In genomic region chr19:55076321-55076720, GRCh38 we compare ENCODE assay signal across 26 cellular contexts. TPM values are rescaled to one million over a fixed set of nuclear protein-coding genes. Genes with fewer than 3 reads are reported as not detected.
DNase-seq lines count a peak whose midpoint lies in the region; ATAC-seq, FAIRE-seq and TF ChIP-seq lines count a peak whose summit lies in the region.
"Had no signal": no experiment of that assay in that cellular context is flagged by ENCODE, and none has a peak within 500 bp of the region (broad histone marks: within the 10 kb centered on the region; RNA-seq: fewer than 3 reads in every experiment).

No MANE protein-coding gene starts in this region.

- H3K4me2 ChIP-seq in HCT116 (ENCODE audit: low read length), result peak overlapping the region; percentile 75
- peak overlapping the region; percentile 87 for H3K4me2 ChIP-seq in mammary epithelial cell (ENCODE audit: insufficient read depth, low read depth, low read length)
- 0 out of 2 replicates have a peak overlapping the region, but pooled peaks have one; percentile 7 for H3K4me2 ChIP-seq in HepG2 (ENCODE audit: low read depth, low read length)

- no peaks in the 10 kb centered on the region for H3K9me3 ChIP-seq in HCT116 (ENCODE audit: control insufficient read depth in 1 of 2, insufficient read depth in 1 of 2, low read depth in 1 of 2, low read length in 2 of 2)
- H3K9me3 ChIP-seq in mammary epithelial cell (replicated peaks; ENCODE audit: insufficient read depth, low read length), result no peaks in the 10 kb centered on the region
- no peaks in the 10 kb centered on the region for H3K9me3 ChIP-seq in HepG2 (ENCODE audit: low read length)
- H3K9me3 ChIP-seq in stomach, result no peaks in the 10 kb centered on the region

- H3K9ac ChIP-seq in HCT116 (ENCODE audit: low read length) (peak overlapping the region; percentile 68), mammary epithelial cell (ENCODE audit: insufficient read depth, low read length) (no peak overlapping the region), HepG2 (ENCODE audit: insufficient read depth, low read depth, low read length) (no peak overlapping the region)

- TF ChIP-seq CTCF in HCT116 (IDR thresholded peaks at IDR 0.05 in 2 of 3, conservative IDR thresholded peaks at IDR 0.05 in 1 of 3; ENCODE audit: borderline replicate concordance in 1 of 3, insufficient read depth in 1 of 3, low read depth in 2 of 3, low read length in 2 of 3) (no peak), mammary epithelial cell (conservative IDR thresholded peaks at IDR 0.05 in 1 of 2, IDR thresholded peaks at IDR 0.05 in 1 of 2; ENCODE audit: extremely low read depth in 1 of 2, insufficient read depth in 1 of 2, low read depth in 1 of 2, low read length in 2 of 2) (no peak), HepG2 (CRISPR knock-in tag; IDR thresholded peaks at IDR 0.05) (no peak), stomach (IDR thresholded peaks at IDR 0.05) (no peak), D721Med (IDR thresholded peaks at IDR 0.05; ENCODE audit: insufficient read depth, missing control alignments) (no peak)

- RAD21 ChIA-PET in HCT116 (lab: Charles Lee; ENCODE audit: low non-redundant PET in 1 of 2, low total read pairs in 2 of 2, uncharacterized antibody in 2 of 2, unreplicated experiment in 2 of 2), result no interaction called here

- WGBS in mammary epithelial cell (ENCODE audit: low coverage, missing lambda C conversion rate), result 25% methylated on average over 8 of the region's 12 CpGs
- no CpG with 5 or more reads among the region's 12 CpGs for WGBS in HepG2 (ENCODE audit: low lambda C conversion rate)
- 16 to 68% (median 36%) methylated on average over 7 to 12 of the region's 12 CpGs for WGBS in stomach, 5 donors

- H3K9me2 ChIP-seq in HCT116 (ENCODE audit: insufficient read depth), result no peaks in the 10 kb centered on the region

- intact Hi-C loops in HCT116 (cut with micrococcal nuclease) (no loop called here), mammary epithelial cell (cut with micrococcal nuclease) (no loop called here), HepG2 (cut with micrococcal nuclease; ENCODE audit: unreplicated experiment) (no loop called here), stomach (cut with DNase I; ENCODE audit: low total_unique reads) (no loop called here)

- POLR2A ChIA-PET in HCT116 (lab: Charles Lee) (interaction anchor here (1.7 kb wide), 1 partner anchor 13 kb away, joined by 5 read pairs; the partner anchor contains the start of gene RDH13), HepG2 (lab: Yijun Ruan, JAX) (no interaction called here)

- TF ChIP-seq EP300 in HepG2 (IDR thresholded peaks at IDR 0.05; ENCODE audit: low read depth in 2 of 2, low read length in 2 of 2) (no peak), HepG2 (CRISPR knock-in tag; IDR thresholded peaks at IDR 0.05; ENCODE audit: borderline replicate concordance) (no peak), stomach (IDR thresholded peaks at IDR 0.05) (no peak)

- FAIRE-seq in HepG2 (lab: Jason Lieb, UNC), result no peak
- FAIRE-seq in D721Med (lab: Jason Lieb, UNC), result no peak
- FAIRE-seq: astrocyte, frontal cortex, HTR-8/SVneo had no signal

- H3K27ac ChIP-seq in HCT116 (ENCODE audit: low read depth, low read length), result peak overlapping the region; percentile 54; the same call in 1 of the 2 replicates
- no peak overlapping the region for H3K27ac ChIP-seq in mammary epithelial cell (ENCODE audit: insufficient read depth, low read depth, low read length)
- H3K27ac ChIP-seq in HepG2 (ENCODE audit: extremely low read length, insufficient read depth, low read length), result no peak overlapping the region
- peak overlapping the region; percentile 49 to 74 (median 72) for H3K27ac ChIP-seq in stomach
- H3K27ac ChIP-seq: C4-2B, ovary had no signal

- BruUV-seq in HCT116 (replicated peaks; lab: Mats Ljungman, UMichigan) (TSS peak; percentile 50), mammary epithelial cell (replicated peaks; lab: Mats Ljungman, UMichigan) (no TSS peak), HepG2 (replicated peaks; lab: Mats Ljungman, UMichigan) (no TSS peak)

- dilution Hi-C loops in mammary epithelial cell (cut with HindIII; ENCODE audit: low sequenced_read_pairs), result loop anchor here (10.0 kb wide), 1 partner anchor 398 kb away; the partner anchor contains the start of gene ZNF628

- H4K20me1 ChIP-seq in HCT116 (ENCODE audit: insufficient read depth), result no peaks in the 10 kb centered on the region
- H4K20me1 ChIP-seq in mammary epithelial cell (ENCODE audit: insufficient read depth, low read length), result no peaks in the 10 kb centered on the region
- no peaks in the 10 kb centered on the region for H4K20me1 ChIP-seq in HepG2 (ENCODE audit: insufficient read depth, low read length)

- peak overlapping the region; percentile 48 to 58 for H3K4me3 ChIP-seq in HCT116 (replicated peaks in 1 of 2; ENCODE audit: low read depth in 1 of 2, low read length in 2 of 2)
- H3K4me3 ChIP-seq in mammary epithelial cell (replicated peaks in 1 of 3; ENCODE audit: insufficient read depth in 1 of 3, low read depth in 2 of 3, low read length in 3 of 3), result peak overlapping the region; percentile 46 to 57 (median 46)
- no peak overlapping the region; a peak in 1 of 6 replicates for H3K4me3 ChIP-seq in HepG2 (replicated peaks in 1 of 3; ENCODE audit: insufficient read depth in 1 of 3, low read depth in 2 of 3, low read length in 3 of 3)
- peak overlapping the region; percentile 8 to 42 (median 32) for H3K4me3 ChIP-seq in stomach
- H3K4me3 ChIP-seq: ovary had no signal

- H3K27me3 ChIP-seq in HCT116 (ENCODE audit: insufficient read depth, low read length) (no peaks in the 10 kb centered on the region), mammary epithelial cell (ENCODE audit: insufficient read depth, low read length) (no peaks in the 10 kb centered on the region), HepG2 (ENCODE audit: control insufficient read depth in 1 of 2, insufficient read depth in 2 of 2, low read length in 2 of 2) (peaks cover 1 to 20% of the 10 kb centered on the region in 2 experiments; a peak in 2 of 5 replicates), stomach (peaks cover 6 to 89% (median 28%) of the 10 kb centered on the region in 3 donors)

- H2AFZ ChIP-seq in HCT116 (ENCODE audit: low read depth, low read length, poor library complexity, severe bottlenecking) (no peak overlapping the region), mammary epithelial cell (ENCODE audit: low read depth, low read length) (no peak overlapping the region), HepG2 (ENCODE audit: low read length) (no peak overlapping the region)

- no peak for TF ChIP-seq RAD21 in HCT116 (IDR thresholded peaks at IDR 0.05; ENCODE audit: low read depth)
- no peak for TF ChIP-seq RAD21 in HepG2 (CRISPR knock-in tag; IDR thresholded peaks at IDR 0.05)

- H3K36me3 ChIP-seq in HCT116 (ENCODE audit: control insufficient read depth in 1 of 2, insufficient read depth in 2 of 2, low read length in 2 of 2), result no peaks in the 10 kb centered on the region
- H3K36me3 ChIP-seq in mammary epithelial cell (ENCODE audit: insufficient read depth, low read length), result no peaks in the 10 kb centered on the region
- no peaks in the 10 kb centered on the region for H3K36me3 ChIP-seq in HepG2 (replicated peaks in 1 of 2; ENCODE audit: control insufficient read depth in 1 of 2, insufficient read depth in 2 of 2, low read length in 2 of 2)
- H3K36me3 ChIP-seq in stomach, result no peaks in the 10 kb centered on the region
- H3K36me3 ChIP-seq: ovary had no signal

- DNase-seq in HCT116 (ENCODE audit: low read depth, low spot score), result no peak
- no peak for DNase-seq in mammary epithelial cell
- no peak for DNase-seq in HepG2 (ENCODE audit: low spot score)
- no peak for DNase-seq in stomach
- no peak for DNase-seq in D721Med (ENCODE audit: insufficient read length, low spot score)
- no peak for DNase-seq in NOMO-1 (lab: John Stamatoyannopoulos, UW; ENCODE audit: unreplicated experiment in 2 of 2)
- no peak for DNase-seq in COLO829 (ENCODE audit: low spot score)
- DNase-seq: activated CD4-positive, alpha-beta T cell treated with anti-CD3 and anti-CD28 coated beads, Interleukin-2, amount 10 ng/mL, durations not matched to agents 7 days and 5 days; cerebellar nuclear complex; erythroblast; GDM1; HFFc6; Kasumi-1; NCI-H1092 treated with DMSO at 0.1 percent for 48 hours; NCI-H2029 treated with DMSO at 0.1 percent for 48 hours had no signal

- peaks cover 23 to 57% of the 10 kb centered on the region in 2 experiments for H3K4me1 ChIP-seq in HCT116 (ENCODE audit: control insufficient read depth in 1 of 2, insufficient read depth in 2 of 2, low read length in 2 of 2)
- H3K4me1 ChIP-seq in mammary epithelial cell (ENCODE audit: insufficient read depth, low read length), result peaks cover 31% of the 10 kb centered on the region
- peaks cover 27% of the 10 kb centered on the region for H3K4me1 ChIP-seq in HepG2 (ENCODE audit: insufficient read depth, low read length)
- peaks cover 22 to 31% (median 25%) of the 10 kb centered on the region in 4 donors for H3K4me1 ChIP-seq in stomach

- CTCF ChIA-PET in HCT116 (lab: Charles Lee), result no interaction called here
- CTCF ChIA-PET in mammary epithelial cell (lab: Charles Lee; ENCODE audit: low non-redundant PET), result no interaction called here
- CTCF ChIA-PET in HepG2 (lab: Yijun Ruan, JAX; ENCODE audit: low intra/inter-chr PET ratio, low total read pairs), result no interaction called here

- ATAC-seq in HCT116 (no peak), HepG2 (no peak), GM18861 (IDR thresholded peaks at IDR 0.05; ENCODE audit: unreplicated experiment) (no peak)
- ATAC-seq: Panc1 had no signal

- TF ChIP-seq POLR2A in HCT116 (IDR thresholded peaks at IDR 0.05; ENCODE audit: borderline replicate concordance, extremely low read depth, insufficient read depth, insufficient read length), result no peak
- no peak for TF ChIP-seq POLR2A in HepG2 (IDR thresholded peaks at IDR 0.05; ENCODE audit: insufficient read depth in 1 of 2, low read depth in 2 of 2, low read length in 2 of 2)
- TF ChIP-seq POLR2A in stomach (IDR thresholded peaks at IDR 0.05), result no peak

- H3K79me2 ChIP-seq in HCT116 (ENCODE audit: insufficient read depth, low read length), result no peaks in the 10 kb centered on the region; the same call in 1 of the 2 replicates
- H3K79me2 ChIP-seq in mammary epithelial cell (ENCODE audit: insufficient read depth, low read length), result no peaks in the 10 kb centered on the region
- H3K79me2 ChIP-seq in HepG2 (ENCODE audit: insufficient read depth, low read length), result no peaks in the 10 kb centered on the region

- in situ Hi-C loops in mammary epithelial cell (cut with MboI; ENCODE audit: low sequenced_read_pairs in 2 of 2), result no loop called here
- in situ Hi-C loops in HepG2 (cut with HindIII; ENCODE audit: extremely low pct_ligation_motif_present, low pct_unique_long_range_greater_than_20kb), result no loop called here

RNA-seq across cellular contexts. Expression of gene EPS8L1, which starts 0.7 kb away (rescaled TPM):
- total RNA-seq in HCT116 (2021; ENCODE audit: unreplicated experiment), result 62.1 TPM
- polyA plus RNA-seq in HCT116 (2012), result 87.9 and 99.4 TPM in 2 replicates
- total RNA-seq in mammary epithelial cell, result 10 to 100 TPM; 63.7 to 68.3 TPM
- polyA plus RNA-seq in mammary epithelial cell, result 29.8 TPM
- polyA minus RNA-seq in mammary epithelial cell, result 23.0 TPM
- 2.3 and 3.0 TPM in 2 replicates for total RNA-seq in HepG2 (2016; rRNA removed; fragmentation: Illumina TruSeq; extraction: Trizol)
- total RNA-seq in HepG2 (2016; cell fraction: cytosol; rRNA removed; fragmentation: Illumina TruSeq; extraction: Trizol; ENCODE audit: low read depth), result 0.79 and 0.91 TPM in 2 replicates
- total RNA-seq in HepG2 (2016; cell fraction: insoluble cytoplasmic fraction; rRNA removed; fragmentation: Illumina TruSeq; extraction: Trizol), result 1.4 and 2.2 TPM in 2 replicates
- 2.6 and 2.9 TPM in 2 replicates for total RNA-seq in HepG2 (2016; cell fraction: membrane; rRNA removed; fragmentation: Illumina TruSeq; extraction: Trizol)
- 0.84 and 1.3 TPM in 2 replicates for total RNA-seq in HepG2 (2016; cell fraction: nucleus; rRNA removed; fragmentation: Illumina TruSeq; extraction: Trizol)
- polyA plus RNA-seq in HepG2 (2011; rRNA removed), result 6.3 and 6.6 TPM in 2 replicates
- 3.0 and 4.2 TPM in 2 replicates for polyA plus RNA-seq in HepG2 (2011; cell fraction: cytosol; rRNA removed)
- 27.8 and 31.9 TPM in 2 replicates for polyA plus RNA-seq in HepG2 (2011; cell fraction: nucleus; rRNA removed)
- polyA plus RNA-seq in HepG2 (2012), result 5.0 and 6.5 TPM in 2 replicates
- 1.6 and 1.7 TPM in 2 replicates for polyA plus RNA-seq in HepG2 (2016; cell fraction: cytosol; fragmentation: Illumina TruSeq; extraction: Trizol; ENCODE audit: low read depth)
- 1.4 and 2.0 TPM in 2 replicates for polyA plus RNA-seq in HepG2 (2016; cell fraction: insoluble cytoplasmic fraction; fragmentation: Illumina TruSeq; extraction: Trizol; ENCODE audit: low read depth)
- polyA plus RNA-seq in HepG2 (2016; cell fraction: membrane; fragmentation: Illumina TruSeq; extraction: Trizol; ENCODE audit: low read depth), result 2.0 TPM in 2 replicates
- 6.3 and 7.4 TPM in 2 replicates for polyA plus RNA-seq in HepG2 (2016; cell fraction: nucleus; fragmentation: Illumina TruSeq; extraction: Trizol; ENCODE audit: insufficient read depth, low read depth)
- 4.0 and 6.3 TPM in 2 replicates for polyA minus RNA-seq in HepG2 (2011; rRNA and poly(A)+ RNA removed; ENCODE audit: low replicate concordance)
- polyA minus RNA-seq in HepG2 (2011; cell fraction: cytosol; rRNA and poly(A)+ RNA removed), result 0.88 and 1.4 TPM in 2 replicates
- 3.4 and 3.7 TPM in 2 replicates for polyA minus RNA-seq in HepG2 (2011; cell fraction: nucleus; rRNA and poly(A)+ RNA removed)
- 100 to 1,000 TPM in 3 of 5 donors, 10 to 100 TPM in 2; 32.3 to 303 (median 114) TPM for total RNA-seq in stomach
- polyA plus RNA-seq in stomach, result 100 to 1,000 TPM in 1 of 3 donors, 10 to 100 TPM in 2; 82.3 to 320 (median 87.5) TPM

RNA-seq across cellular contexts. Expression of gene RDH13, which starts 13.4 kb away (rescaled TPM):
- total RNA-seq in HCT116 (2021; ENCODE audit: unreplicated experiment) (31.1 TPM), mammary epithelial cell (10 to 100 TPM; 18.0 to 19.8 TPM), HepG2 (2016; rRNA removed; fragmentation: Illumina TruSeq; extraction: Trizol) (19.1 and 21.5 TPM in 2 replicates), stomach (100 to 1,000 TPM in 1 of 5 donors, 10 to 100 TPM in 4; 20.6 to 124 (median 28.8) TPM)
- polyA plus RNA-seq in HCT116 (2012), result 22.7 and 23.1 TPM in 2 replicates
- polyA plus RNA-seq in mammary epithelial cell (17.0 TPM), HepG2 (2011; rRNA removed) (13.4 and 16.6 TPM in 2 replicates), stomach (10 to 100 TPM; 13.1 to 22.0 (median 20.3) TPM)
- polyA minus RNA-seq in mammary epithelial cell, result 20.5 TPM
- 7.5 and 7.8 TPM in 2 replicates for total RNA-seq in HepG2 (2016; cell fraction: cytosol; rRNA removed; fragmentation: Illumina TruSeq; extraction: Trizol; ENCODE audit: low read depth)
- total RNA-seq in HepG2 (2016; cell fraction: insoluble cytoplasmic fraction; rRNA removed; fragmentation: Illumina TruSeq; extraction: Trizol), result 15.8 and 21.1 TPM in 2 replicates
- total RNA-seq in HepG2 (2016; cell fraction: membrane; rRNA removed; fragmentation: Illumina TruSeq; extraction: Trizol), result 11.8 and 12.8 TPM in 2 replicates
- 17.4 and 22.3 TPM in 2 replicates for total RNA-seq in HepG2 (2016; cell fraction: nucleus; rRNA removed; fragmentation: Illumina TruSeq; extraction: Trizol)
- 9.7 and 11.4 TPM in 2 replicates for polyA plus RNA-seq in HepG2 (2011; cell fraction: cytosol; rRNA removed)
- 30.1 and 32.4 TPM in 2 replicates for polyA plus RNA-seq in HepG2 (2011; cell fraction: nucleus; rRNA removed)
- polyA plus RNA-seq in HepG2 (2012), result 11.5 and 13.1 TPM in 2 replicates
- polyA plus RNA-seq in HepG2 (2016; cell fraction: cytosol; fragmentation: Illumina TruSeq; extraction: Trizol; ENCODE audit: low read depth), result 4.2 and 4.4 TPM in 2 replicates
- 14.5 and 16.2 TPM in 2 replicates for polyA plus RNA-seq in HepG2 (2016; cell fraction: insoluble cytoplasmic fraction; fragmentation: Illumina TruSeq; extraction: Trizol; ENCODE audit: low read depth)
- 5.8 and 6.5 TPM in 2 replicates for polyA plus RNA-seq in HepG2 (2016; cell fraction: membrane; fragmentation: Illumina TruSeq; extraction: Trizol; ENCODE audit: low read depth)
- 30.4 and 34.3 TPM in 2 replicates for polyA plus RNA-seq in HepG2 (2016; cell fraction: nucleus; fragmentation: Illumina TruSeq; extraction: Trizol; ENCODE audit: insufficient read depth, low read depth)
- polyA minus RNA-seq in HepG2 (2011; rRNA and poly(A)+ RNA removed; ENCODE audit: low replicate concordance), result 35.2 and 54.3 TPM in 2 replicates
- 8.1 and 16.8 TPM in 2 replicates for polyA minus RNA-seq in HepG2 (2011; cell fraction: cytosol; rRNA and poly(A)+ RNA removed)
- 29.1 and 32.1 TPM in 2 replicates for polyA minus RNA-seq in HepG2 (2011; cell fraction: nucleus; rRNA and poly(A)+ RNA removed)

RNA-seq across cellular contexts. Expression of gene GP6, which starts 38.3 kb away (rescaled TPM):
- not detected for total RNA-seq in HCT116 (2021; ENCODE audit: unreplicated experiment)
- polyA plus RNA-seq in HCT116 (2012), result 0.42 and 0.46 TPM in 2 replicates
- total RNA-seq in mammary epithelial cell, result under 1 TPM in 1 of 2 donors, not detected in 1; 0.17 TPM
- 0.03 TPM for polyA plus RNA-seq in mammary epithelial cell
- polyA minus RNA-seq in mammary epithelial cell, result not detected
- total RNA-seq in HepG2 (2016; rRNA removed; fragmentation: Illumina TruSeq; extraction: Trizol), result not detected in 2 replicates
- total RNA-seq in HepG2 (2016; cell fraction: cytosol; rRNA removed; fragmentation: Illumina TruSeq; extraction: Trizol; ENCODE audit: low read depth), result not detected in 2 replicates
- not detected in 2 replicates for total RNA-seq in HepG2 (2016; cell fraction: insoluble cytoplasmic fraction; rRNA removed; fragmentation: Illumina TruSeq; extraction: Trizol)
- not detected in 2 replicates for total RNA-seq in HepG2 (2016; cell fraction: membrane; rRNA removed; fragmentation: Illumina TruSeq; extraction: Trizol)
- total RNA-seq in HepG2 (2016; cell fraction: nucleus; rRNA removed; fragmentation: Illumina TruSeq; extraction: Trizol), result not detected in 2 replicates
- polyA plus RNA-seq in HepG2 (2011; rRNA removed), result 0.05 and 0.08 TPM in 2 replicates
- 0.03 TPM in 1 of 2 replicates, not detected in the other for polyA plus RNA-seq in HepG2 (2011; cell fraction: cytosol; rRNA removed)
- 0.05 TPM in 1 of 2 replicates, not detected in the other for polyA plus RNA-seq in HepG2 (2011; cell fraction: nucleus; rRNA removed)
- polyA plus RNA-seq in HepG2 (2012), result 0.13 TPM in 1 of 2 replicates, not detected in the other
- not detected in 2 replicates for polyA plus RNA-seq in HepG2 (2016; cell fraction: cytosol; fragmentation: Illumina TruSeq; extraction: Trizol; ENCODE audit: low read depth)
- not detected in 2 replicates for polyA plus RNA-seq in HepG2 (2016; cell fraction: insoluble cytoplasmic fraction; fragmentation: Illumina TruSeq; extraction: Trizol; ENCODE audit: low read depth)
- polyA plus RNA-seq in HepG2 (2016; cell fraction: membrane; fragmentation: Illumina TruSeq; extraction: Trizol; ENCODE audit: low read depth), result not detected in 2 replicates
- not detected in 2 replicates for polyA plus RNA-seq in HepG2 (2016; cell fraction: nucleus; fragmentation: Illumina TruSeq; extraction: Trizol; ENCODE audit: insufficient read depth, low read depth)
- 0.30 and 0.75 TPM in 2 replicates for polyA minus RNA-seq in HepG2 (2011; rRNA and poly(A)+ RNA removed; ENCODE audit: low replicate concordance)
- not detected in 2 replicates for polyA minus RNA-seq in HepG2 (2011; cell fraction: cytosol; rRNA and poly(A)+ RNA removed)
- polyA minus RNA-seq in HepG2 (2011; cell fraction: nucleus; rRNA and poly(A)+ RNA removed), result not detected in 2 replicates
- 1 to 10 TPM in 1 of 5 donors, not detected in 4; 3.5 TPM for total RNA-seq in stomach
- polyA plus RNA-seq in stomach, result under 1 TPM in 1 of 3 donors, not detected in 2; 0.43 TPM
- total RNA-seq: HFFc6, lung microvascular endothelial cell, myocyte, SK-MEL-5, urinary bladder had no signal

RNA-seq across cellular contexts. Expression of gene PPP1R12C, which starts 41.1 kb away (rescaled TPM):
- 83.2 TPM for total RNA-seq in HCT116 (2021; ENCODE audit: unreplicated experiment)
- polyA plus RNA-seq in HCT116 (2012), result 50.0 and 59.9 TPM in 2 replicates
- 10 to 100 TPM; 29.8 to 74.8 TPM for total RNA-seq in mammary epithelial cell
- polyA plus RNA-seq in mammary epithelial cell, result 27.5 TPM
- 6.7 TPM for polyA minus RNA-seq in mammary epithelial cell
- total RNA-seq in HepG2 (2016; rRNA removed; fragmentation: Illumina TruSeq; extraction: Trizol), result 13.0 and 29.7 TPM in 2 replicates
- total RNA-seq in HepG2 (2016; cell fraction: cytosol; rRNA removed; fragmentation: Illumina TruSeq; extraction: Trizol; ENCODE audit: low read depth), result 8.7 and 9.6 TPM in 2 replicates
- total RNA-seq in HepG2 (2016; cell fraction: insoluble cytoplasmic fraction; rRNA removed; fragmentation: Illumina TruSeq; extraction: Trizol), result 10.7 and 30.4 TPM in 2 replicates
- 16.0 and 19.8 TPM in 2 replicates for total RNA-seq in HepG2 (2016; cell fraction: membrane; rRNA removed; fragmentation: Illumina TruSeq; extraction: Trizol)
- 33.8 and 39.8 TPM in 2 replicates for total RNA-seq in HepG2 (2016; cell fraction: nucleus; rRNA removed; fragmentation: Illumina TruSeq; extraction: Trizol)
- 30.3 and 40.4 TPM in 2 replicates for polyA plus RNA-seq in HepG2 (2011; rRNA removed)
- 13.1 and 19.7 TPM in 2 replicates for polyA plus RNA-seq in HepG2 (2011; cell fraction: cytosol; rRNA removed)
- polyA plus RNA-seq in HepG2 (2011; cell fraction: nucleus; rRNA removed), result 234 and 309 TPM in 2 replicates
- polyA plus RNA-seq in HepG2 (2012), result 30.8 and 39.8 TPM in 2 replicates
- 16.9 and 17.6 TPM in 2 replicates for polyA plus RNA-seq in HepG2 (2016; cell fraction: cytosol; fragmentation: Illumina TruSeq; extraction: Trizol; ENCODE audit: low read depth)
- 21.3 and 29.2 TPM in 2 replicates for polyA plus RNA-seq in HepG2 (2016; cell fraction: insoluble cytoplasmic fraction; fragmentation: Illumina TruSeq; extraction: Trizol; ENCODE audit: low read depth)
- polyA plus RNA-seq in HepG2 (2016; cell fraction: membrane; fragmentation: Illumina TruSeq; extraction: Trizol; ENCODE audit: low read depth), result 27.6 and 31.9 TPM in 2 replicates
- polyA plus RNA-seq in HepG2 (2016; cell fraction: nucleus; fragmentation: Illumina TruSeq; extraction: Trizol; ENCODE audit: insufficient read depth, low read depth), result 194 and 196 TPM in 2 replicates
- 20.6 and 25.3 TPM in 2 replicates for polyA minus RNA-seq in HepG2 (2011; rRNA and poly(A)+ RNA removed; ENCODE audit: low replicate concordance)
- polyA minus RNA-seq in HepG2 (2011; cell fraction: cytosol; rRNA and poly(A)+ RNA removed), result 6.3 and 6.7 TPM in 2 replicates
- 22.7 and 26.5 TPM in 2 replicates for polyA minus RNA-seq in HepG2 (2011; cell fraction: nucleus; rRNA and poly(A)+ RNA removed)
- total RNA-seq in stomach, result 100 to 1,000 TPM in 4 of 5 donors, 10 to 100 TPM in 1; 52.7 to 261 (median 167) TPM
- polyA plus RNA-seq in stomach, result 100 to 1,000 TPM in 1 of 3 donors, 10 to 100 TPM in 2; 77.0 to 136 (median 82.6) TPM

Comparison
In these comparisons a context has a peak if more than half of its experiments do, and no peak if none do; other contexts are left out.
1. H3K27ac ChIP-seq: peak in HCT116 (single experiment) and stomach (5 of 5); none in mammary epithelial cell (single experiment) and HepG2 (single experiment).
2. H3K4me2 ChIP-seq: peak in every context shown above with its lines; median percentile 87 in mammary epithelial cell; 75 in HCT116; 7 in HepG2.
3. H3K4me3 ChIP-seq: peak in HCT116 (2 of 2), mammary epithelial cell (3 of 3) and stomach (4 of 4); none in HepG2 (0 of 3).
4. RNA of gene EPS8L1, which starts 0.7 kb away (total RNA-seq): 32.3 to 303 TPM in stomach, 63.7 to 68.3 TPM in mammary epithelial cell and 62.1 TPM in HCT116 (single experiment); 0.79 to 3.0 TPM in HepG2; every median in the first group is over 4 times any median in the second.